Comparison of ENCODE assay signal across 1 cellular context in genomic region chr15:74995182-74995778, GRCh38.
TF ChIP-seq lines count a peak whose summit lies in the region.

TSS of gene SCAMP5 (plus strand) at chr15:74995563. CDS start at chr15:75011840, 16,277 bp downstream.

TF ChIP-seq in WTC11, 78 proteins besides CTCF, POLR2A, EP300 and RAD21 (continued from another document):
- TF ChIP-seq ARID4B (CRISPR knock-in tag; IDR thresholded peaks at IDR 0.05; ENCODE audit: borderline replicate concordance), result peak; percentile 91
- peak; percentile 68; the same call in 1 of the 2 replicates for TF ChIP-seq CREM (CRISPR knock-in tag; IDR thresholded peaks at IDR 0.05)
- TF ChIP-seq GTF2I (CRISPR knock-in tag; conservative IDR thresholded peaks at IDR 0.05), result no peak
- TF ChIP-seq MAX (CRISPR knock-in tag; IDR thresholded peaks at IDR 0.05), result peak; percentile 48; the same call in 1 of the 2 replicates
- TF ChIP-seq EMX1 (CRISPR knock-in tag; IDR thresholded peaks at IDR 0.05), result no peak
- peak; percentile 50; the same call in 1 of the 2 replicates for TF ChIP-seq ZBTB43 (CRISPR knock-in tag; IDR thresholded peaks at IDR 0.05)
- no peak for TF ChIP-seq AR (CRISPR knock-in tag; IDR thresholded peaks at IDR 0.05)
- TF ChIP-seq ESRRA (CRISPR knock-in tag; IDR thresholded peaks at IDR 0.05; ENCODE audit: borderline replicate concordance), result peak; percentile 81; the same call in 1 of the 2 replicates
- TF ChIP-seq SOX15 (CRISPR knock-in tag; IDR thresholded peaks at IDR 0.05), result no peak
- TF ChIP-seq NFYB (CRISPR knock-in tag; conservative IDR thresholded peaks at IDR 0.05; ENCODE audit: low read depth), result peak; percentile 38; the same call in 1 of the 2 replicates
- TF ChIP-seq FOXK1 (CRISPR knock-in tag; IDR thresholded peaks at IDR 0.05), result peak; percentile 54; the same call in 1 of the 2 replicates
- TF ChIP-seq GABPB1 (CRISPR knock-in tag; IDR thresholded peaks at IDR 0.05), result peak; percentile 79
- TF ChIP-seq CDX4 (CRISPR knock-in tag; IDR thresholded peaks at IDR 0.05; ENCODE audit: borderline replicate concordance), result no peak
- no peak for TF ChIP-seq ZNF121 (CRISPR knock-in tag; IDR thresholded peaks at IDR 0.05)
- TF ChIP-seq TP53 (CRISPR knock-in tag; IDR thresholded peaks at IDR 0.05), result peak; percentile 84; the same call in 1 of the 2 replicates
- TF ChIP-seq PREB (CRISPR knock-in tag; IDR thresholded peaks at IDR 0.05; ENCODE audit: borderline replicate concordance), result no peak
- TF ChIP-seq GRHL2 (CRISPR knock-in tag; IDR thresholded peaks at IDR 0.05; ENCODE audit: insufficient replicate concordance, severe bottlenecking), result no peak
- peak; percentile 93; the same call in 1 of the 2 replicates for TF ChIP-seq FOXP1 (CRISPR knock-in tag; IDR thresholded peaks at IDR 0.05; ENCODE audit: borderline replicate concordance)
- TF ChIP-seq ZNF416 (CRISPR knock-in tag; IDR thresholded peaks at IDR 0.05), result no peak
- TF ChIP-seq MXD4 (CRISPR knock-in tag; IDR thresholded peaks at IDR 0.05; ENCODE audit: borderline replicate concordance), result no peak
- peak; percentile 70 for TF ChIP-seq SP1 (CRISPR knock-in tag; conservative IDR thresholded peaks at IDR 0.05)
- TF ChIP-seq OVOL2 (CRISPR knock-in tag; IDR thresholded peaks at IDR 0.05; ENCODE audit: borderline replicate concordance), result no peak
- TF ChIP-seq IRF2 (CRISPR knock-in tag; IDR thresholded peaks at IDR 0.05; ENCODE audit: borderline replicate concordance, low read depth), result 0 out of 2 replicates have a peak, but pooled peaks have one; percentile 31
- TF ChIP-seq AFF4 (CRISPR knock-in tag; IDR thresholded peaks at IDR 0.05; ENCODE audit: borderline replicate concordance), result peak; percentile 29; the same call in 1 of the 2 replicates
- TF ChIP-seq FOXP4 (CRISPR knock-in tag; IDR thresholded peaks at IDR 0.05), result peak; percentile 90
- TF ChIP-seq ZNF317 (CRISPR knock-in tag; IDR thresholded peaks at IDR 0.05; ENCODE audit: borderline replicate concordance, low read depth), result no peak
- peak; percentile 63 for TF ChIP-seq USF2 (CRISPR knock-in tag; IDR thresholded peaks at IDR 0.05)
- TF ChIP-seq JAZF1 (CRISPR knock-in tag; IDR thresholded peaks at IDR 0.05), result no peak
- peak; percentile 94 for TF ChIP-seq TEAD1 (CRISPR knock-in tag; IDR thresholded peaks at IDR 0.05)
- peak; percentile 32; the same call in 1 of the 2 replicates for TF ChIP-seq MYBL2 (CRISPR knock-in tag; IDR thresholded peaks at IDR 0.05)
- peak; percentile 75; the same call in 1 of the 2 replicates for TF ChIP-seq USF1 (CRISPR knock-in tag; IDR thresholded peaks at IDR 0.05)
- TF ChIP-seq JUN (CRISPR knock-in tag; IDR thresholded peaks at IDR 0.05), result peak; percentile 80; the same call in 1 of the 2 replicates
